19 cellular contexts compared by ENCODE assay signal in the genomic region with DNA sequence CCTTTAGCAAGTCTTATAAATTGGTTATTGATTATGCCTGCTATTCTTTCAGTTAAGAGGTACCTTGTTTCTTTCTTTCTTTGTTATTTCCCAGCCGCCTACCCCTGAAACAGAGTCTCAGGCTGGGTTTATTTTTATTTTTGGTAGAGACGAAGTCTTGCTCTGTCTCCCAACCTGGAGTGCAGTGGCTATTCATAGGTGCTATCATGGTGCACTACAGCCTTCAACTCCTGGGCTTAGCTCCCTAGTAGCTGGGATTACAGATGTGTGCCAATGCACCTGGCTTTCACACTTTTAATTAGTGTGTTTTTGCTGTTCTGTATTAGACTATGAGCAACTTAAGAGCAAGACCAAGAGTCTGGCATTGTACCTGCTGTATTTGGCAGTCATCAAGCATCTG. TPM values are rescaled to one million over a fixed set of nuclear protein-coding genes. Genes with fewer than 3 reads are reported as not detected.
DNase-seq lines count a peak whose midpoint lies in the region; ATAC-seq, FAIRE-seq and TF ChIP-seq lines count a peak whose summit lies in the region.
"Had no signal": no experiment of that assay in that cellular context is flagged by ENCODE, and none has a peak within 500 bp of the region (broad histone marks: within the 10 kb centered on the region; RNA-seq: fewer than 3 reads in every experiment).

No MANE protein-coding gene starts in this region.

- CTCF ChIA-PET in CD8-positive, alpha-beta memory T cell (lab: Charles Lee) = no interaction called here
- CTCF ChIA-PET in GM12878 (lab: Yijun Ruan, JAX) = no interaction called here

- in situ Hi-C loops in GM12878 (cut with MboI) = no loop called here

- SMC1A ChIA-PET in GM12878 (lab: Charles Lee; ENCODE audit: uncharacterized antibody, unreplicated experiment) = no interaction called here

- no peaks in the 10 kb centered on the region for H3K27me3 Mint-ChIP-seq in CD8-positive, alpha-beta memory T cell

- RAD21 ChIA-PET in GM12878 (lab: Charles Lee; ENCODE audit: unreplicated experiment) = no interaction called here

- H3K79me2 ChIP-seq in GM12878 (ENCODE audit: control insufficient read depth, insufficient read depth, low read length) = peaks cover 42% of the 10 kb centered on the region

- no peaks in the 10 kb centered on the region for H3K9me3 Mint-ChIP-seq in CD8-positive, alpha-beta memory T cell
- no peaks in the 10 kb centered on the region for H3K9me3 Mint-ChIP-seq in stimulated activated effector memory CD8-positive, alpha-beta T cell treated with anti-CD3 and anti-CD28 coated beads, Interleukin-12 subunit alpha, Interleukin-12 subunit beta, amount 100 ng/mL, for 72 hours

- no peak for FAIRE-seq in GM12878 (lab: Jason Lieb, UNC)
- FAIRE-seq: GM12891, K562 had no signal

- H4K20me1 ChIP-seq in GM12878 (ENCODE audit: control insufficient read depth, insufficient read depth) = no peaks in the 10 kb centered on the region

- H3K4me3 Mint-ChIP-seq in CD8-positive, alpha-beta memory T cell = peak overlapping the region in 1 of 7 donors; percentile 48
- H3K4me3 Mint-ChIP-seq in stimulated activated effector memory CD8-positive, alpha-beta T cell treated with anti-CD3 and anti-CD28 coated beads, Interleukin-12 subunit alpha, Interleukin-12 subunit beta, amount 100 ng/mL, for 72 hours = no peak overlapping the region

- TF ChIP-seq CTCF in cardiac muscle cell (IDR thresholded peaks at IDR 0.05; ENCODE audit: low read depth, low read length) (no peak), GM12878 (IDR thresholded peaks at IDR 0.05 in 2 of 3, conservative IDR thresholded peaks at IDR 0.05 in 1 of 3; ENCODE audit: control insufficient read depth in 2 of 3, extremely low read depth in 1 of 3, insufficient read depth in 1 of 3, low read depth in 3 of 3, low read length in 3 of 3) (no peak)

- no peaks in the 10 kb centered on the region for H3K9me3 ChIP-seq in cardiac muscle cell (ENCODE audit: low read depth)
- no peaks in the 10 kb centered on the region for H3K9me3 ChIP-seq in right cardiac atrium (ENCODE audit: control insufficient read depth, low read length)
- no peaks in the 10 kb centered on the region for H3K9me3 ChIP-seq in CD8-positive, alpha-beta memory T cell (ENCODE audit: low read length)
- no peaks in the 10 kb centered on the region for H3K9me3 ChIP-seq in GM12878 (replicated peaks; ENCODE audit: control insufficient read depth, insufficient read depth, low read length)
- H3K9me3 ChIP-seq: SJSA1 had no signal

- no peak for TF ChIP-seq EP300 in GM12878 (IDR thresholded peaks at IDR 0.05; ENCODE audit: borderline replicate concordance in 1 of 2, control insufficient read depth in 1 of 2, low read depth in 2 of 2, low read length in 2 of 2)

- H3K27ac ChIP-seq in cardiac muscle cell (peak overlapping the region; percentile 38), right cardiac atrium (ENCODE audit: low read length) (no peak overlapping the region), GM12878 (ENCODE audit: control insufficient read depth, insufficient read depth) (no peak overlapping the region)
- no peak overlapping the region for H3K27ac ChIP-seq in CD8-positive, alpha-beta memory T cell (ENCODE audit: low read depth, low read length)
- H3K27ac ChIP-seq: PC-9, SJSA1 had no signal

- TF ChIP-seq POLR2A in GM12878 (IDR thresholded peaks at IDR 0.05; ENCODE audit: low read depth, low read length) = no peak

- no peak overlapping the region for H2AFZ ChIP-seq in GM12878 (ENCODE audit: control insufficient read depth, low read depth, low read length)
- H2AFZ ChIP-seq: PC-9 had no signal

- 82% methylated on average over 2 of the region's 2 CpGs for WGBS in right cardiac atrium
- WGBS in GM12878 (ENCODE audit: insufficient coverage, insufficient replicate concordance, low lambda C conversion rate, missing lambda C conversion rate) = 92% methylated on average over 2 of the region's 2 CpGs

- no peak overlapping the region for H3K4me3 ChIP-seq in cardiac muscle cell
- no peak overlapping the region for H3K4me3 ChIP-seq in right cardiac atrium (ENCODE audit: low read length)
- no peak overlapping the region for H3K4me3 ChIP-seq in CD8-positive, alpha-beta memory T cell (ENCODE audit: low read length)
- no peak overlapping the region for H3K4me3 ChIP-seq in GM12878
- H3K4me3 ChIP-seq: K562, PC-9, SJSA1 had no signal

- POLR2A ChIA-PET in CD8-positive, alpha-beta memory T cell (lab: Charles Lee) = no interaction called here
- POLR2A ChIA-PET in GM12878 (lab: Charles Lee) = no interaction called here

- H3K27me3 ChIP-seq in cardiac muscle cell (no peaks in the 10 kb centered on the region), right cardiac atrium (ENCODE audit: control insufficient read depth, insufficient read depth) (no peaks in the 10 kb centered on the region), GM12878 (replicated peaks in 1 of 2; ENCODE audit: control insufficient read depth in 2 of 2, insufficient read depth in 2 of 2, low read length in 1 of 2) (no peaks in the 10 kb centered on the region)
- H3K27me3 ChIP-seq in CD8-positive, alpha-beta memory T cell (ENCODE audit: insufficient read depth, low read length, poor library complexity, severe bottlenecking) = no peaks in the 10 kb centered on the region
- H3K27me3 ChIP-seq: SJSA1 had no signal

- intact Hi-C loops in right cardiac atrium (cut with DNase I) = no loop called here
- intact Hi-C loops in GM12878 (cut with micrococcal nuclease; ENCODE audit: unreplicated experiment) = no loop called here

- H3K27ac Mint-ChIP-seq in CD8-positive, alpha-beta memory T cell = peak overlapping the region in 6 of 8 donors; percentile 1 to 88 (median 60)
- peak overlapping the region; percentile 78 for H3K27ac Mint-ChIP-seq in stimulated activated effector memory CD8-positive, alpha-beta T cell treated with anti-CD3 and anti-CD28 coated beads, Interleukin-12 subunit alpha, Interleukin-12 subunit beta, amount 100 ng/mL, for 72 hours

- TSS peak; percentile 64 for BruUV-seq in GM12878 (replicated peaks; lab: Mats Ljungman, UMichigan)

- peaks cover 27 to 52% (median 37%) of the 10 kb centered on the region in 3 donors for H3K4me1 Mint-ChIP-seq in CD8-positive, alpha-beta memory T cell
- peaks cover 34% of the 10 kb centered on the region for H3K4me1 Mint-ChIP-seq in stimulated activated effector memory CD8-positive, alpha-beta T cell treated with anti-CD3 and anti-CD28 coated beads, Interleukin-12 subunit alpha, Interleukin-12 subunit beta, amount 100 ng/mL, for 72 hours

- DNase-seq in cardiac muscle cell (ENCODE audit: low read depth in 1 of 2, low spot score in 1 of 2) (no peak), right cardiac atrium (no peak), GM12878 (ENCODE audit: low read depth, low spot score) (no peak), GM03348 (ENCODE audit: low spot score) (no peak)
- no peak for DNase-seq in CD8-positive, alpha-beta memory T cell
- DNase-seq in stimulated activated effector memory CD8-positive, alpha-beta T cell treated with anti-CD3 and anti-CD28 coated beads, Interleukin-12 subunit alpha, Interleukin-12 subunit beta, amount 100 ng/mL, for 72 hours (ENCODE audit: low spot score in 2 of 2) = no peak
- DNase-seq: ACHN, C1 segment of cervical spinal cord, GF-D8, NCI-H1105, NCI-H1694, NCI-H2107, NCI-H524, PC-9 had no signal

- no peak for TF ChIP-seq RAD21 in GM12878 (IDR thresholded peaks at IDR 0.05; ENCODE audit: insufficient read depth, low read depth, low read length)

- H3K4me1 ChIP-seq in cardiac muscle cell (ENCODE audit: low read depth) = peaks cover 9% of the 10 kb centered on the region
- H3K4me1 ChIP-seq in right cardiac atrium (ENCODE audit: control insufficient read depth, insufficient read depth, low read length) = peaks cover 5% of the 10 kb centered on the region
- H3K4me1 ChIP-seq in CD8-positive, alpha-beta memory T cell (ENCODE audit: insufficient read depth, low read length) = no peaks in the 10 kb centered on the region
- H3K4me1 ChIP-seq in GM12878 (ENCODE audit: control insufficient read depth, insufficient read depth, low read length) = no peaks in the 10 kb centered on the region
- H3K4me1 ChIP-seq: SJSA1 had no signal

- ATAC-seq in right cardiac atrium (no peak), GM12878 (no peak), GM18867 (IDR thresholded peaks at IDR 0.05; ENCODE audit: unreplicated experiment) (no peak)
- ATAC-seq in stimulated activated effector memory CD8-positive, alpha-beta T cell treated with anti-CD3 and anti-CD28 coated beads, Interleukin-12 subunit alpha, Interleukin-12 subunit beta, amount 100 ng/mL, for 72 hours = no peak
- ATAC-seq: K562 had no signal

- peaks cover 0 to 29% (median 2%) of the 10 kb centered on the region in 3 donors for H3K36me3 Mint-ChIP-seq in CD8-positive, alpha-beta memory T cell
- H3K36me3 Mint-ChIP-seq in stimulated activated effector memory CD8-positive, alpha-beta T cell treated with anti-CD3 and anti-CD28 coated beads, Interleukin-12 subunit alpha, Interleukin-12 subunit beta, amount 100 ng/mL, for 72 hours = peaks cover 42% of the 10 kb centered on the region

- H3K9ac ChIP-seq in GM12878 (ENCODE audit: control insufficient read depth, insufficient read depth, low read length) = no peak overlapping the region

- no peak overlapping the region for H3K4me2 ChIP-seq in GM12878 (ENCODE audit: control insufficient read depth, insufficient read depth)
- H3K4me2 ChIP-seq: PC-9 had no signal

- H3K36me3 ChIP-seq in cardiac muscle cell (no peaks in the 10 kb centered on the region), GM12878 (ENCODE audit: control insufficient read depth in 2 of 2, insufficient read depth in 2 of 2, low read length in 1 of 2) (peaks cover 2 to 6% of the 10 kb centered on the region in 2 experiments; a peak in 3 of 4 replicates)
- H3K36me3 ChIP-seq in CD8-positive, alpha-beta memory T cell (ENCODE audit: insufficient read depth, low read length) = no peaks in the 10 kb centered on the region

RNA-seq across cellular contexts. Expression of a gene that starts 14.2 kb away (rescaled TPM):
- total RNA-seq in cardiac muscle cell (35.8 and 38.8 TPM in 2 replicates), right cardiac atrium (10 to 100 TPM; 13.4 to 15.6 (median 14.6) TPM), GM12878 (2014; rRNA removed) (9.1 and 16.4 TPM in 2 replicates), GM12878 (2014; rRNA removed; fragmentation: Illumina TruSeq; extraction: Trizol) (7.4 and 7.9 TPM in 2 replicates), GM12878 (2021) (23.1 and 23.9 TPM in 2 replicates)
- polyA plus RNA-seq in cardiac muscle cell (14.4 and 24.2 TPM in 2 replicates), right cardiac atrium (9.1 TPM), GM12878 (2011; rRNA removed) (3.4 and 6.5 TPM in 2 replicates), GM12878 (2014; fragmentation: Illumina TruSeq; extraction: Trizol) (13.8 and 17.2 TPM in 2 replicates), GM12878 (2014; fragmentation: Nextera tagmentation; extraction: Ambion mirVana) (1 to 10 TPM in 1 of 2 experiments, under 1 TPM in 1; 0.42 to 1.2 TPM), GM12878 (2014; rRNA removed) (19.5 and 21.1 TPM in 2 replicates), GM12878 (2016; fragmentation: Nextera tagmentation; extraction: Ambion mirVana) (1 to 10 TPM; 7.0 to 7.1 TPM)
- 10 to 100 TPM; 30.4 to 30.9 TPM for total RNA-seq in CD8-positive, alpha-beta memory T cell
- polyA plus RNA-seq in CD8-positive, alpha-beta memory T cell = 9.1 TPM
- 22.7 and 24.8 TPM in 2 replicates for total RNA-seq in GM12878 (2013; cell fraction: nucleolus; rRNA removed)
- polyA plus RNA-seq in GM12878 (2011; ENCODE audit: low read depth) = 5.3 TPM
- 6.6 and 7.5 TPM in 2 replicates for polyA plus RNA-seq in GM12878 (2011; cell fraction: cytosol; rRNA removed)
- polyA plus RNA-seq in GM12878 (2011; cell fraction: nucleus; rRNA removed) = 14.3 and 16.4 TPM in 2 replicates
- polyA plus RNA-seq in GM12878 (2012) = 9.6 and 11.2 TPM in 2 replicates
- polyA minus RNA-seq in GM12878 (2011; rRNA and poly(A)+ RNA removed) = 6.3 and 7.7 TPM in 2 replicates
- polyA minus RNA-seq in GM12878 (2011; cell fraction: cytosol; rRNA and poly(A)+ RNA removed) = 4.1 and 5.6 TPM in 2 replicates
- polyA minus RNA-seq in GM12878 (2011; cell fraction: nucleus; rRNA and poly(A)+ RNA removed) = 7.6 and 16.6 TPM in 2 replicates

RNA-seq across cellular contexts. Expression of a gene that starts 46.9 kb away (rescaled TPM):
- 5.3 and 10.2 TPM in 2 replicates for total RNA-seq in cardiac muscle cell
- 7.8 and 14.0 TPM in 2 replicates for polyA plus RNA-seq in cardiac muscle cell
- 10 to 100 TPM; 17.3 to 24.3 (median 22.6) TPM for total RNA-seq in right cardiac atrium
- 18.6 TPM for polyA plus RNA-seq in right cardiac atrium
- total RNA-seq in CD8-positive, alpha-beta memory T cell = 1 to 10 TPM in 1 of 2 experiments, under 1 TPM in 1; 0.57 to 1.0 TPM
- polyA plus RNA-seq in CD8-positive, alpha-beta memory T cell = 4.0 TPM
- total RNA-seq in GM12878 (2013; cell fraction: nucleolus; rRNA removed) = 1.1 and 1.8 TPM in 2 replicates
- total RNA-seq in GM12878 (2014; rRNA removed) = 1.1 and 1.8 TPM in 2 replicates
- not detected in 2 replicates for total RNA-seq in GM12878 (2014; rRNA removed; fragmentation: Illumina TruSeq; extraction: Trizol)
- 2.0 and 3.6 TPM in 2 replicates for total RNA-seq in GM12878 (2021)
- polyA plus RNA-seq in GM12878 (2011; ENCODE audit: low read depth) = not detected
- not detected in 2 replicates for polyA plus RNA-seq in GM12878 (2011; rRNA removed)
- 0.13 and 0.20 TPM in 2 replicates for polyA plus RNA-seq in GM12878 (2011; cell fraction: cytosol; rRNA removed)
- polyA plus RNA-seq in GM12878 (2011; cell fraction: nucleus; rRNA removed) = 0.33 and 0.50 TPM in 2 replicates
- polyA plus RNA-seq in GM12878 (2012) = 0.66 TPM in 1 of 2 replicates, not detected in the other
- not detected in 2 replicates for polyA plus RNA-seq in GM12878 (2014; fragmentation: Illumina TruSeq; extraction: Trizol)
- polyA plus RNA-seq in GM12878 (2014; fragmentation: Nextera tagmentation; extraction: Ambion mirVana) = not detected
- polyA plus RNA-seq in GM12878 (2014; rRNA removed) = 1.6 and 2.0 TPM in 2 replicates
- polyA plus RNA-seq in GM12878 (2016; fragmentation: Nextera tagmentation; extraction: Ambion mirVana) = 1 to 10 TPM in 1 of 2 experiments, under 1 TPM in 1; 0.78 to 1.3 TPM
- not detected in 2 replicates for polyA minus RNA-seq in GM12878 (2011; rRNA and poly(A)+ RNA removed)
- not detected in 2 replicates for polyA minus RNA-seq in GM12878 (2011; cell fraction: cytosol; rRNA and poly(A)+ RNA removed)
- polyA minus RNA-seq in GM12878 (2011; cell fraction: nucleus; rRNA and poly(A)+ RNA removed) = 0.73 and 0.77 TPM in 2 replicates
- total RNA-seq: H4 had no signal

RNA-seq across cellular contexts. Expression of a gene that starts 48.1 kb away (rescaled TPM):
- total RNA-seq in cardiac muscle cell (319 and 464 TPM in 2 replicates), right cardiac atrium (100 to 1,000 TPM; 413 to 694 (median 527) TPM), GM12878 (2014; rRNA removed) (259 and 322 TPM in 2 replicates), GM12878 (2014; rRNA removed; fragmentation: Illumina TruSeq; extraction: Trizol) (416 and 430 TPM in 2 replicates), GM12878 (2021) (550 and 555 TPM in 2 replicates)
- polyA plus RNA-seq in cardiac muscle cell (286 and 358 TPM in 2 replicates), right cardiac atrium (119 TPM), GM12878 (2011; rRNA removed) (602 and 605 TPM in 2 replicates), GM12878 (2014; fragmentation: Illumina TruSeq; extraction: Trizol) (393 and 480 TPM in 2 replicates), GM12878 (2014; fragmentation: Nextera tagmentation; extraction: Ambion mirVana) (100 to 1,000 TPM in 1 of 2 experiments, 10 to 100 TPM in 1; 78.2 to 139 TPM), GM12878 (2014; rRNA removed) (261 and 326 TPM in 2 replicates), GM12878 (2016; fragmentation: Nextera tagmentation; extraction: Ambion mirVana) (100 to 1,000 TPM; 433 to 469 TPM)
- 100 to 1,000 TPM; 694 to 710 TPM for total RNA-seq in CD8-positive, alpha-beta memory T cell
- polyA plus RNA-seq in CD8-positive, alpha-beta memory T cell = 283 TPM
- total RNA-seq in GM12878 (2013; cell fraction: nucleolus; rRNA removed) = 285 and 287 TPM in 2 replicates
- polyA plus RNA-seq in GM12878 (2011; ENCODE audit: low read depth) = 328 TPM
- 137 and 177 TPM in 2 replicates for polyA plus RNA-seq in GM12878 (2011; cell fraction: cytosol; rRNA removed)
- polyA plus RNA-seq in GM12878 (2011; cell fraction: nucleus; rRNA removed) = 109 and 125 TPM in 2 replicates
- polyA plus RNA-seq in GM12878 (2012) = 303 and 419 TPM in 2 replicates
- polyA minus RNA-seq in GM12878 (2011; rRNA and poly(A)+ RNA removed) = 439 and 652 TPM in 2 replicates
- 262 and 309 TPM in 2 replicates for polyA minus RNA-seq in GM12878 (2011; cell fraction: cytosol; rRNA and poly(A)+ RNA removed)
- 71.2 and 97.1 TPM in 2 replicates for polyA minus RNA-seq in GM12878 (2011; cell fraction: nucleus; rRNA and poly(A)+ RNA removed)

RNA-seq across cellular contexts. Expression of a gene that starts 59.8 kb away (rescaled TPM):
- 192 and 196 TPM in 2 replicates for total RNA-seq in cardiac muscle cell
- 184 and 221 TPM in 2 replicates for polyA plus RNA-seq in cardiac muscle cell
- 10 to 100 TPM; 71.8 to 82.2 (median 80.9) TPM for total RNA-seq in right cardiac atrium
- 56.7 TPM for polyA plus RNA-seq in right cardiac atrium
- total RNA-seq in CD8-positive, alpha-beta memory T cell = 100 to 1,000 TPM in 1 of 2 experiments, 10 to 100 TPM in 1; 94.0 to 103 TPM
- 21.0 TPM for polyA plus RNA-seq in CD8-positive, alpha-beta memory T cell
- 94.1 and 97.6 TPM in 2 replicates for total RNA-seq in GM12878 (2013; cell fraction: nucleolus; rRNA removed)
- total RNA-seq in GM12878 (2014; rRNA removed) = 44.7 and 46.0 TPM in 2 replicates
- 25.2 and 34.4 TPM in 2 replicates for total RNA-seq in GM12878 (2014; rRNA removed; fragmentation: Illumina TruSeq; extraction: Trizol)
- total RNA-seq in GM12878 (2021) = 66.2 and 82.5 TPM in 2 replicates
- 24.6 TPM for polyA plus RNA-seq in GM12878 (2011; ENCODE audit: low read depth)
- 24.5 and 42.8 TPM in 2 replicates for polyA plus RNA-seq in GM12878 (2011; rRNA removed)
- 57.3 and 70.6 TPM in 2 replicates for polyA plus RNA-seq in GM12878 (2011; cell fraction: cytosol; rRNA removed)
- polyA plus RNA-seq in GM12878 (2011; cell fraction: nucleus; rRNA removed) = 263 and 274 TPM in 2 replicates
- 44.2 and 50.9 TPM in 2 replicates for polyA plus RNA-seq in GM12878 (2012)
- 27.2 and 33.3 TPM in 2 replicates for polyA plus RNA-seq in GM12878 (2014; fragmentation: Illumina TruSeq; extraction: Trizol)
- polyA plus RNA-seq in GM12878 (2014; fragmentation: Nextera tagmentation; extraction: Ambion mirVana) = under 1 TPM in 1 of 2 experiments, not detected in 1; 0.60 TPM
- 59.3 and 69.7 TPM in 2 replicates for polyA plus RNA-seq in GM12878 (2014; rRNA removed)
- 1 to 10 TPM; 7.6 to 8.3 TPM for polyA plus RNA-seq in GM12878 (2016; fragmentation: Nextera tagmentation; extraction: Ambion mirVana)
- 41.5 and 69.5 TPM in 2 replicates for polyA minus RNA-seq in GM12878 (2011; rRNA and poly(A)+ RNA removed)
- polyA minus RNA-seq in GM12878 (2011; cell fraction: cytosol; rRNA and poly(A)+ RNA removed) = 23.1 and 28.3 TPM in 2 replicates
- 83.3 and 122 TPM in 2 replicates for polyA minus RNA-seq in GM12878 (2011; cell fraction: nucleus; rRNA and poly(A)+ RNA removed)
